In the genomic region with DNA sequence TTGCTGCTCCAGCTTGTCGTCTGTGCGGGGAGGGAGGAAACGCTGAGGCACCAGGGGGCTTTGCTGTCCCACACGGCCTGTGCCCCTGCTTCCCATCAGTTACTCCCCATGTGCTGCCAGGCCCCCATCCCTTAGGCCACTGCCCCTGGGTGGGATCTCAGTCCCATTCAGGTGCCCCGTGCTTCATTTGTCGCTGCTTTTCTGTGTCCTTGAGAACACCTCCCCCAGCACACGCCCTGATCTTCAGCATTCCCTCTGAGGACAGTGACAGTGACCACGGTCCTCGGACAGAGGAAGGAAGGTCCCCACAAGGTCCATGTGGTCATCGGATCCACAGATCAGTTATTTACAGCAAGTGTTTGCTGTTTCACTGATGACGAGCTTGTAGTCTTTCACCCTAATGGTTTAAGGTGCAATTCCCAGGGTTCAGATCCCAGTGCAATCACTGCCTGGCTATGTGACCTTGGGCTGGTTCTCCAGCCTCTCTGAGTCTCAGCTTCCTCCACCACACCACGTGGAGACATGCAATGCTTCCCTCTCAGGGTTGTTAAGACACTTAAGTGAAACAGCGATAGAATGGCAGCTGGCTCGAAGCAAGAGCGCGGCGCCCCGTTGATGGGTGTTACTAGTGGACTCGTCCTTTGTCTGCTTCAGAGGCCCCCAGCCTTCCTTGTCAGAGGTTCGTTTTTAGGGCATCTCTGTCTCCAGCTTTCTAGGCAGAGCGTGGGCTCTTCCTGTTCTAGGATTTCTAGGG, we compare ENCODE assay signal across 1 cellular context.
TF ChIP-seq lines count a peak whose summit lies in the region.

No MANE protein-coding gene starts in this region.

TF ChIP-seq in HepG2, 621 proteins besides CTCF, POLR2A, EP300 and RAD21 (continued from another document and continues in another):
- TF ChIP-seq, protein P1, sequence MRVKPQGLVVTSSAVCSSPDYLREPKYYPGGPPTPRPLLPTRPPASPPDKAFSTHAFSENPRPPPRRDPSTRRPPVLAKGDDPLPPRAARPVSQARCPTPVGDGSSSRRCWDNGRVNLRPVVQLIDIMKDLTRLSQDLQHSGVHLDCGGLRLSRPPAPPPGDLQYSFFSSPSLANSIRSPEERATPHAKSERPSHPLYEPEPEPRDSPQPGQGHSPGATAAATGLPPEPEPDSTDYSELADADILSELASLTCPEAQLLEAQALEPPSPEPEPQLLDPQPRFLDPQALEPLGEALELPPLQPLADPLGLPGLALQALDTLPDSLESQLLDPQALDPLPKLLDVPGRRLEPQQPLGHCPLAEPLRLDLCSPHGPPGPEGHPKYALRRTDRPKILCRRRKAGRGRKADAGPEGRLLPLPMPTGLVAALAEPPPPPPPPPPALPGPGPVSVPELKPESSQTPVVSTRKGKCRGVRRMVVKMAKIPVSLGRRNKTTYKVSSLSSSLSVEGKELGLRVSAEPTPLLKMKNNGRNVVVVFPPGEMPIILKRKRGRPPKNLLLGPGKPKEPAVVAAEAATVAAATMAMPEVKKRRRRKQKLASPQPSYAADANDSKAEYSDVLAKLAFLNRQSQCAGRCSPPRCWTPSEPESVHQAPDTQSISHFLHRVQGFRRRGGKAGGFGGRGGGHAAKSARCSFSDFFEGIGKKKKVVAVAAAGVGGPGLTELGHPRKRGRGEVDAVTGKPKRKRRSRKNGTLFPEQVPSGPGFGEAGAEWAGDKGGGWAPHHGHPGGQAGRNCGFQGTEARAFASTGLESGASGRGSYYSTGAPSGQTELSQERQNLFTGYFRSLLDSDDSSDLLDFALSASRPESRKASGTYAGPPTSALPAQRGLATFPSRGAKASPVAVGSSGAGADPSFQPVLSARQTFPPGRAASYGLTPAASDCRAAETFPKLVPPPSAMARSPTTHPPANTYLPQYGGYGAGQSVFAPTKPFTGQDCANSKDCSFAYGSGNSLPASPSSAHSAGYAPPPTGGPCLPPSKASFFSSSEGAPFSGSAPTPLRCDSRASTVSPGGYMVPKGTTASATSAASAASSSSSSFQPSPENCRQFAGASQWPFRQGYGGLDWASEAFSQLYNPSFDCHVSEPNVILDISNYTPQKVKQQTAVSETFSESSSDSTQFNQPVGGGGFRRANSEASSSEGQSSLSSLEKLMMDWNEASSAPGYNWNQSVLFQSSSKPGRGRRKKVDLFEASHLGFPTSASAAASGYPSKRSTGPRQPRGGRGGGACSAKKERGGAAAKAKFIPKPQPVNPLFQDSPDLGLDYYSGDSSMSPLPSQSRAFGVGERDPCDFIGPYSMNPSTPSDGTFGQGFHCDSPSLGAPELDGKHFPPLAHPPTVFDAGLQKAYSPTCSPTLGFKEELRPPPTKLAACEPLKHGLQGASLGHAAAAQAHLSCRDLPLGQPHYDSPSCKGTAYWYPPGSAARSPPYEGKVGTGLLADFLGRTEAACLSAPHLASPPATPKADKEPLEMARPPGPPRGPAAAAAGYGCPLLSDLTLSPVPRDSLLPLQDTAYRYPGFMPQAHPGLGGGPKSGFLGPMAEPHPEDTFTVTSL (CRISPR knock-in tag; IDR thresholded peaks at IDR 0.05; ENCODE audit: borderline replicate concordance) = no peak
- TF ChIP-seq, protein P2, sequence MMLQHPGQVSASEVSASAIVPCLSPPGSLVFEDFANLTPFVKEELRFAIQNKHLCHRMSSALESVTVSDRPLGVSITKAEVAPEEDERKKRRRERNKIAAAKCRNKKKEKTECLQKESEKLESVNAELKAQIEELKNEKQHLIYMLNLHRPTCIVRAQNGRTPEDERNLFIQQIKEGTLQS (CRISPR knock-in tag; IDR thresholded peaks at IDR 0.05) = no peak
- no peak for TF ChIP-seq XBP1 (CRISPR knock-in tag; IDR thresholded peaks at IDR 0.05)
- no peak for TF ChIP-seq ARID2 (CRISPR knock-in tag; IDR thresholded peaks at IDR 0.05; ENCODE audit: borderline replicate concordance)
- TF ChIP-seq RCOR2 (CRISPR knock-in tag; IDR thresholded peaks at IDR 0.05) = no peak
- peak; percentile 49; the same call in 1 of the 2 replicates for TF ChIP-seq SAP130 (CRISPR knock-in tag; IDR thresholded peaks at IDR 0.05; ENCODE audit: low read depth)
- TF ChIP-seq RXRA (CRISPR knock-in tag; IDR thresholded peaks at IDR 0.05) = no peak
- TF ChIP-seq ZNF550 (CRISPR knock-in tag; IDR thresholded peaks at IDR 0.05; ENCODE audit: borderline replicate concordance) = no peak
- TF ChIP-seq, protein P3, sequence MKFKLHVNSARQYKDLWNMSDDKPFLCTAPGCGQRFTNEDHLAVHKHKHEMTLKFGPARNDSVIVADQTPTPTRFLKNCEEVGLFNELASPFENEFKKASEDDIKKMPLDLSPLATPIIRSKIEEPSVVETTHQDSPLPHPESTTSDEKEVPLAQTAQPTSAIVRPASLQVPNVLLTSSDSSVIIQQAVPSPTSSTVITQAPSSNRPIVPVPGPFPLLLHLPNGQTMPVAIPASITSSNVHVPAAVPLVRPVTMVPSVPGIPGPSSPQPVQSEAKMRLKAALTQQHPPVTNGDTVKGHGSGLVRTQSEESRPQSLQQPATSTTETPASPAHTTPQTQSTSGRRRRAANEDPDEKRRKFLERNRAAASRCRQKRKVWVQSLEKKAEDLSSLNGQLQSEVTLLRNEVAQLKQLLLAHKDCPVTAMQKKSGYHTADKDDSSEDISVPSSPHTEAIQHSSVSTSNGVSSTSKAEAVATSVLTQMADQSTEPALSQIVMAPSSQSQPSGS (CRISPR knock-in tag; IDR thresholded peaks at IDR 0.05) = no peak
- no peak for TF ChIP-seq IKZF1 (IDR thresholded peaks at IDR 0.05)
- no peak for TF ChIP-seq JUND (CRISPR knock-in tag; IDR thresholded peaks at IDR 0.05)
- TF ChIP-seq MATR3 (CRISPR knock-in tag; IDR thresholded peaks at IDR 0.05) = no peak
- TF ChIP-seq, protein P4, sequence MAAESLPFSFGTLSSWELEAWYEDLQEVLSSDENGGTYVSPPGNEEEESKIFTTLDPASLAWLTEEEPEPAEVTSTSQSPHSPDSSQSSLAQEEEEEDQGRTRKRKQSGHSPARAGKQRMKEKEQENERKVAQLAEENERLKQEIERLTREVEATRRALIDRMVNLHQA (CRISPR knock-in tag; IDR thresholded peaks at IDR 0.05) = no peak
- no peak for TF ChIP-seq SATB2 (CRISPR knock-in tag; IDR thresholded peaks at IDR 0.05)
- TF ChIP-seq ZNF160 (CRISPR knock-in tag; IDR thresholded peaks at IDR 0.05) = no peak
- TF ChIP-seq, protein P5, sequence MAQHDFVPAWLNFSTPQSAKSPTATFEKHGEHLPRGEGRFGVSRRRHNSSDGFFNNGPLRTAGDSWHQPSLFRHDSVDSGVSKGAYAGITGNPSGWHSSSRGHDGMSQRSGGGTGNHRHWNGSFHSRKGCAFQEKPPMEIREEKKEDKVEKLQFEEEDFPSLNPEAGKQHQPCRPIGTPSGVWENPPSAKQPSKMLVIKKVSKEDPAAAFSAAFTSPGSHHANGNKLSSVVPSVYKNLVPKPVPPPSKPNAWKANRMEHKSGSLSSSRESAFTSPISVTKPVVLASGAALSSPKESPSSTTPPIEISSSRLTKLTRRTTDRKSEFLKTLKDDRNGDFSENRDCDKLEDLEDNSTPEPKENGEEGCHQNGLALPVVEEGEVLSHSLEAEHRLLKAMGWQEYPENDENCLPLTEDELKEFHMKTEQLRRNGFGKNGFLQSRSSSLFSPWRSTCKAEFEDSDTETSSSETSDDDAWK (CRISPR knock-in tag; IDR thresholded peaks at IDR 0.05) = no peak
- no peak for TF ChIP-seq NR3C1 (CRISPR knock-in tag; IDR thresholded peaks at IDR 0.05)
- peak; percentile 28; the same call in 1 of the 2 replicates for TF ChIP-seq SPEN (CRISPR knock-in tag; IDR thresholded peaks at IDR 0.05; ENCODE audit: low read depth)
- no peak for TF ChIP-seq SP4 (CRISPR knock-in tag; IDR thresholded peaks at IDR 0.05)
- TF ChIP-seq ZNF350 (CRISPR knock-in tag; IDR thresholded peaks at IDR 0.05; ENCODE audit: borderline replicate concordance, low read depth) = no peak
- TF ChIP-seq ZBTB3 (CRISPR knock-in tag; IDR thresholded peaks at IDR 0.05; ENCODE audit: borderline replicate concordance, low read depth) = no peak
- no peak for TF ChIP-seq RFXANK (CRISPR knock-in tag; IDR thresholded peaks at IDR 0.05)
- TF ChIP-seq, protein P6, sequence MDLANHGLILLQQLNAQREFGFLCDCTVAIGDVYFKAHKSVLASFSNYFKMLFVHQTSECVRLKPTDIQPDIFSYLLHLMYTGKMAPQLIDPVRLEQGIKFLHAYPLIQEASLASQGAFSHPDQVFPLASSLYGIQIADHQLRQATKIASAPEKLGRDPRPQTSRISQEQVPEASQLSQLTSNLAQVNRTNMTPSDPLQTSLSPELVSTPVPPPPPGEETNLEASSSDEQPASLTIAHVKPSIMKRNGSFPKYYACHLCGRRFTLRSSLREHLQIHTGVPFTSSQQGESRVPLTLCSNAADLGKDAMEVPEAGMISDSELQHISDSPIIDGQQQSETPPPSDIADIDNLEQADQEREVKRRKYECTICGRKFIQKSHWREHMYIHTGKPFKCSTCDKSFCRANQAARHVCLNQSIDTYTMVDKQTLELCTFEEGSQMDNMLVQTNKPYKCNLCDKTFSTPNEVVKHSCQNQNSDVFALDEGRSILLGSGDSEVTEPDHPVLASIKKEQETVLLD (CRISPR knock-in tag; IDR thresholded peaks at IDR 0.05; ENCODE audit: low read depth) = no peak
- TF ChIP-seq, protein P7, sequence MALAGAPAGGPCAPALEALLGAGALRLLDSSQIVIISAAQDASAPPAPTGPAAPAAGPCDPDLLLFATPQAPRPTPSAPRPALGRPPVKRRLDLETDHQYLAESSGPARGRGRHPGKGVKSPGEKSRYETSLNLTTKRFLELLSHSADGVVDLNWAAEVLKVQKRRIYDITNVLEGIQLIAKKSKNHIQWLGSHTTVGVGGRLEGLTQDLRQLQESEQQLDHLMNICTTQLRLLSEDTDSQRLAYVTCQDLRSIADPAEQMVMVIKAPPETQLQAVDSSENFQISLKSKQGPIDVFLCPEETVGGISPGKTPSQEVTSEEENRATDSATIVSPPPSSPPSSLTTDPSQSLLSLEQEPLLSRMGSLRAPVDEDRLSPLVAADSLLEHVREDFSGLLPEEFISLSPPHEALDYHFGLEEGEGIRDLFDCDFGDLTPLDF (CRISPR knock-in tag; IDR thresholded peaks at IDR 0.05) = no peak
- no peak for TF ChIP-seq DMAP1 (CRISPR knock-in tag; IDR thresholded peaks at IDR 0.05)
- TF ChIP-seq, protein P8, sequence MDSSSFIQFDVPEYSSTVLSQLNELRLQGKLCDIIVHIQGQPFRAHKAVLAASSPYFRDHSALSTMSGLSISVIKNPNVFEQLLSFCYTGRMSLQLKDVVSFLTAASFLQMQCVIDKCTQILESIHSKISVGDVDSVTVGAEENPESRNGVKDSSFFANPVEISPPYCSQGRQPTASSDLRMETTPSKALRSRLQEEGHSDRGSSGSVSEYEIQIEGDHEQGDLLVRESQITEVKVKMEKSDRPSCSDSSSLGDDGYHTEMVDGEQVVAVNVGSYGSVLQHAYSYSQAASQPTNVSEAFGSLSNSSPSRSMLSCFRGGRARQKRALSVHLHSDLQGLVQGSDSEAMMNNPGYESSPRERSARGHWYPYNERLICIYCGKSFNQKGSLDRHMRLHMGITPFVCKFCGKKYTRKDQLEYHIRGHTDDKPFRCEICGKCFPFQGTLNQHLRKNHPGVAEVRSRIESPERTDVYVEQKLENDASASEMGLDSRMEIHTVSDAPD (CRISPR knock-in tag; IDR thresholded peaks at IDR 0.05) = no peak
- TF ChIP-seq NCOR1 (IDR thresholded peaks at IDR 0.05; ENCODE audit: borderline replicate concordance, low read length) = peak; percentile 33; the same call in 1 of the 2 replicates
- no peak for TF ChIP-seq ZC3H4 (CRISPR knock-in tag; IDR thresholded peaks at IDR 0.05; ENCODE audit: borderline replicate concordance)
- TF ChIP-seq, protein P9, sequence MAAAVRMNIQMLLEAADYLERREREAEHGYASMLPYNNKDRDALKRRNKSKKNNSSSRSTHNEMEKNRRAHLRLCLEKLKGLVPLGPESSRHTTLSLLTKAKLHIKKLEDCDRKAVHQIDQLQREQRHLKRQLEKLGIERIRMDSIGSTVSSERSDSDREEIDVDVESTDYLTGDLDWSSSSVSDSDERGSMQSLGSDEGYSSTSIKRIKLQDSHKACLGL (CRISPR knock-in tag; IDR thresholded peaks at IDR 0.05) = no peak
- TF ChIP-seq MIER2 (CRISPR knock-in tag; IDR thresholded peaks at IDR 0.05) = no peak
- TF ChIP-seq, protein P10, sequence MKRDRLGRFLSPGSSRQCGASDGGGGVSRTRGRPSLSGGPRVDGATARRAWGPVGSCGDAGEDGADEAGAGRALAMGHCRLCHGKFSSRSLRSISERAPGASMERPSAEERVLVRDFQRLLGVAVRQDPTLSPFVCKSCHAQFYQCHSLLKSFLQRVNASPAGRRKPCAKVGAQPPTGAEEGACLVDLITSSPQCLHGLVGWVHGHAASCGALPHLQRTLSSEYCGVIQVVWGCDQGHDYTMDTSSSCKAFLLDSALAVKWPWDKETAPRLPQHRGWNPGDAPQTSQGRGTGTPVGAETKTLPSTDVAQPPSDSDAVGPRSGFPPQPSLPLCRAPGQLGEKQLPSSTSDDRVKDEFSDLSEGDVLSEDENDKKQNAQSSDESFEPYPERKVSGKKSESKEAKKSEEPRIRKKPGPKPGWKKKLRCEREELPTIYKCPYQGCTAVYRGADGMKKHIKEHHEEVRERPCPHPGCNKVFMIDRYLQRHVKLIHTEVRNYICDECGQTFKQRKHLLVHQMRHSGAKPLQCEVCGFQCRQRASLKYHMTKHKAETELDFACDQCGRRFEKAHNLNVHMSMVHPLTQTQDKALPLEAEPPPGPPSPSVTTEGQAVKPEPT (CRISPR knock-in tag; IDR thresholded peaks at IDR 0.05; ENCODE audit: low read depth) = no peak
- no peak for TF ChIP-seq MED13 (CRISPR knock-in tag; IDR thresholded peaks at IDR 0.05)
- no peak for TF ChIP-seq NFKBIZ (CRISPR knock-in tag; IDR thresholded peaks at IDR 0.05)
- TF ChIP-seq HDAC6 (IDR thresholded peaks at IDR 0.05; ENCODE audit: low read depth, low read length) = no peak
- TF ChIP-seq ZNF614 (CRISPR knock-in tag; IDR thresholded peaks at IDR 0.05; ENCODE audit: borderline replicate concordance) = no peak
- TF ChIP-seq, protein P11, sequence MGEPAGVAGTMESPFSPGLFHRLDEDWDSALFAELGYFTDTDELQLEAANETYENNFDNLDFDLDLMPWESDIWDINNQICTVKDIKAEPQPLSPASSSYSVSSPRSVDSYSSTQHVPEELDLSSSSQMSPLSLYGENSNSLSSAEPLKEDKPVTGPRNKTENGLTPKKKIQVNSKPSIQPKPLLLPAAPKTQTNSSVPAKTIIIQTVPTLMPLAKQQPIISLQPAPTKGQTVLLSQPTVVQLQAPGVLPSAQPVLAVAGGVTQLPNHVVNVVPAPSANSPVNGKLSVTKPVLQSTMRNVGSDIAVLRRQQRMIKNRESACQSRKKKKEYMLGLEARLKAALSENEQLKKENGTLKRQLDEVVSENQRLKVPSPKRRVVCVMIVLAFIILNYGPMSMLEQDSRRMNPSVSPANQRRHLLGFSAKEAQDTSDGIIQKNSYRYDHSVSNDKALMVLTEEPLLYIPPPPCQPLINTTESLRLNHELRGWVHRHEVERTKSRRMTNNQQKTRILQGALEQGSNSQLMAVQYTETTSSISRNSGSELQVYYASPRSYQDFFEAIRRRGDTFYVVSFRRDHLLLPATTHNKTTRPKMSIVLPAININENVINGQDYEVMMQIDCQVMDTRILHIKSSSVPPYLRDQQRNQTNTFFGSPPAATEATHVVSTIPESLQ (CRISPR knock-in tag; conservative IDR thresholded peaks at IDR 0.05) = no peak
- no peak for TF ChIP-seq ZNF256 (CRISPR knock-in tag; conservative IDR thresholded peaks at IDR 0.05)
- no peak for TF ChIP-seq HIVEP1 (CRISPR knock-in tag; IDR thresholded peaks at IDR 0.05)
- TF ChIP-seq ZNF777 (CRISPR knock-in tag; IDR thresholded peaks at IDR 0.05) = no peak
- TF ChIP-seq ZFAT (CRISPR knock-in tag; conservative IDR thresholded peaks at IDR 0.05) = no peak
